In the genomic region with DNA sequence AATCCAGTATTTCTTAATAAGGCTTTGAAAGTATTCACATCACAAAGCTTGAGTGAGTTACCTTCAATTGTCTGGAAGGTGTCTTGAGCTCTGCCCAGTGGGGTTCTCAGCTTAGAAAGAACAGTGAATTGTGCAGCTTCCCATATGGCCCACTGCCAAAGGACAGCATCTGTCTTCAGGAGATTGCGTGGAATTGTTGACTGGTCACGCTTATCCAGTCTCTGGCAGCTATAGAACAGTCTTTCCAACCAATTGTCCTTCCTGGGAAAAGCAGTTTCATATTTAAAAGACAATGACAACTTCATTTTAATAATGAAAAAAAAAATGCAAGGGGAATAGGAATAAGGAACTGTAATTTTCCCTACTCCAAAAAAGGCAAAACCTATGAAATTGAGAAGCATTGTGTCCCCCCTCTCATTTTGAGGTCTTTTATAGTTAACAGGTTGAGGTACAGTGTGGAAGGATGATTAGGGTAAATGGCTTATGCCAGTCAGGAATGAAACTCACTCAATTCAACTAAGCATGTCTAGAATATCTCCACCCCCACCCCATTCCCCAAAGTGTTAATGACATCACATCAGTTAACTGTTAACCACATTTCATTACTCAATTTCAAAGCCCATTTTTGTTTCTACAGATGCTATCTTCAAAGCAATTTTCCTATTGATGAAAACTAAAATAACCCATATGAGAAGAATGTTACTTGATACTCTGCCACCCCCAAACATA, we compare ENCODE assay signal across 7 cellular contexts. TPM values are rescaled to one million over a fixed set of nuclear protein-coding genes. Genes with fewer than 3 reads are reported as not detected.
DNase-seq lines count a peak whose midpoint lies in the region; ATAC-seq, FAIRE-seq and TF ChIP-seq lines count a peak whose summit lies in the region.
"Not testable (repeated sequence)": the region's sequence is repeated elsewhere in the genome, so short reads cannot be mapped to it uniquely, and the experiment has no call there.

No MANE protein-coding gene starts in this region.

- H3K9me2 ChIP-seq in GM23248 (ENCODE audit: insufficient read depth), result not testable (repeated sequence)

- not testable (repeated sequence) for TF ChIP-seq POLR2A in K562 (conservative IDR thresholded peaks at IDR 0.05); erythroblast (IDR thresholded peaks at IDR 0.05; ENCODE audit: low read length)

- H3K36me3 Mint-ChIP-seq in activated T-helper 17 cell treated with anti-CD3 and anti-CD28 coated beads, Interleukin-2, amount 50 U/mL, for 72 hours (ENCODE audit: low read depth), result peaks cover 96% of the 10 kb centered on the region
- peaks cover 0 to 28% (median 15%) of the 10 kb centered on the region in 3 donors for H3K36me3 Mint-ChIP-seq in immature natural killer cell

- POLR2A ChIA-PET in K562 (lab: Yijun Ruan, JAX), result interaction anchor here (0.8 kb wide), 1 partner anchor 23 kb away, joined by 3 read pairs; no protein-coding TSS in a partner anchor

- not testable (repeated sequence) for H3K27me3 Mint-ChIP-seq in activated T-helper 17 cell treated with anti-CD3 and anti-CD28 coated beads, Interleukin-2, amount 50 U/mL, for 72 hours; immature natural killer cell (ENCODE audit: low read depth in 3 of 3)

- not testable (repeated sequence) for H3K4me2 ChIP-seq in GM23248 (ENCODE audit: unreplicated experiment); K562 (ENCODE audit: insufficient read depth, low read length)

- H3K9ac ChIP-seq in GM23248, result not testable (repeated sequence)
- 0 out of 4 replicates have a peak overlapping the region, but pooled peaks of 1 of the 2 experiments have one; percentile 16 for H3K9ac ChIP-seq in K562 (ENCODE audit: insufficient read depth in 1 of 2, low read depth in 2 of 2, low read length in 2 of 2)

- not testable (repeated sequence) for H3K9me3 ChIP-seq in GM23248 (ENCODE audit: low read depth); K562 (replicated peaks; ENCODE audit: control insufficient read depth, insufficient read depth, low read depth, low read length)

- ATAC-seq in activated T-helper 17 cell treated with anti-CD3 and anti-CD28 coated beads, Interleukin-2, amount 50 U/mL, for 72 hours (replicated peaks); K562: not testable (repeated sequence)

- H3K9me3 Mint-ChIP-seq in activated T-helper 17 cell treated with anti-CD3 and anti-CD28 coated beads, Interleukin-2, amount 50 U/mL, for 72 hours; immature natural killer cell: not testable (repeated sequence)

- not testable (repeated sequence) for TF ChIP-seq CTCF in K562 (IDR thresholded peaks at IDR 0.05 in 2 of 3, conservative IDR thresholded peaks at IDR 0.05 in 1 of 3; ENCODE audit: insufficient read depth in 2 of 3, low read depth in 1 of 3, low read length in 3 of 3)

- not testable (repeated sequence) for H4K20me1 ChIP-seq in GM23248 (ENCODE audit: insufficient read depth); K562 (replicated peaks; ENCODE audit: control insufficient read depth, insufficient read depth, low read length)

- FAIRE-seq in K562 (lab: Jason Lieb, UNC), result peak; percentile 35

- H3F3A ChIP-seq in GM23248 (ENCODE audit: insufficient read depth), result peaks cover 39% of the 10 kb centered on the region

- in situ Hi-C loops in GM23248 (cut with MboI); K562 (cut with MboI): not testable (repeated sequence)

- H3K27me3 ChIP-seq in GM23248 (replicated peaks; ENCODE audit: insufficient read depth); K562 (ENCODE audit: control insufficient read depth in 2 of 2, insufficient read depth in 2 of 2, low read length in 2 of 2): not testable (repeated sequence)

- H3K4me3 ChIP-seq in GM23248, K562: not testable (repeated sequence)

- peaks cover 23% of the 10 kb centered on the region for H3K4me1 ChIP-seq in GM23248 (ENCODE audit: insufficient read depth)
- not testable (repeated sequence) for H3K4me1 ChIP-seq in K562 (replicated peaks in 1 of 2; ENCODE audit: control insufficient read depth in 2 of 2, insufficient read depth in 2 of 2, low read length in 2 of 2)

- peak; percentile 11 for DNase-seq in GM23248
- peak; percentile 2 for DNase-seq in NK-92 treated with Interleukin-12 subunit alpha and Interleukin-12 subunit beta, amount 100 ng/mL, for 24 hours (lab: John Stamatoyannopoulos, UW)
- peak in 1 of 4 experiments; percentile 50 for DNase-seq in K562 (ENCODE audit: extremely low read depth in 1 of 4, low spot score in 3 of 4)
- peak; percentile 76 to 79 for DNase-seq in erythroblast (lab: John Stamatoyannopoulos, UW)
- peak in 2 of 3 donors; percentile 8 to 25 for DNase-seq in immature natural killer cell
- DNase-seq in pulmonary artery endothelial cell (ENCODE audit: low read depth, low spot score), result peak; percentile 65

- not testable (repeated sequence) for H3K9me1 ChIP-seq in K562 (ENCODE audit: control insufficient read depth, insufficient read depth, low read length)

- peak overlapping the region; percentile 12 for H3K27ac Mint-ChIP-seq in activated T-helper 17 cell treated with anti-CD3 and anti-CD28 coated beads, Interleukin-2, amount 50 U/mL, for 72 hours
- peak overlapping the region; percentile 69 to 90 (median 82) for H3K27ac Mint-ChIP-seq in immature natural killer cell

- not testable (repeated sequence) for H2AFZ ChIP-seq in GM23248; K562 (ENCODE audit: low read depth, low read length)

- CTCF ChIA-PET in K562 (lab: Yijun Ruan, JAX; ENCODE audit: low intra/inter-chr PET ratio), result not testable (repeated sequence)

- H3K27ac ChIP-seq in GM23248, result not testable (repeated sequence)
- H3K27ac ChIP-seq in K562 (ENCODE audit: extremely low read depth, low read depth, low read length), result peak overlapping the region; percentile 36; the same call in 1 of the 3 replicates

- TSS peak; percentile 16 for BruUV-seq in K562 (replicated peaks; lab: Mats Ljungman, UMichigan)

- H3K4me1 Mint-ChIP-seq in activated T-helper 17 cell treated with anti-CD3 and anti-CD28 coated beads, Interleukin-2, amount 50 U/mL, for 72 hours, result not testable (repeated sequence)
- H3K4me1 Mint-ChIP-seq in immature natural killer cell, result peaks cover 10 to 11% of the 10 kb centered on the region in 2 donors

- TF ChIP-seq RAD21 in K562 (CRISPR knock-in tag; conservative IDR thresholded peaks at IDR 0.05 in 1 of 2, IDR thresholded peaks at IDR 0.05 in 1 of 2), result not testable (repeated sequence)

- WGBS in GM23248 (ENCODE audit: low coverage in 1 of 2, low lambda C conversion rate in 2 of 2, missing lambda C conversion rate in 2 of 2), 2 experiments, result 70 to 74% methylated on average over 2 of the region's 2 CpGs
- 7% methylated on average over 2 of the region's 2 CpGs for WGBS in K562 (ENCODE audit: insufficient coverage, low coverage, missing lambda C conversion rate)

- not testable (repeated sequence) for H3K4me3 Mint-ChIP-seq in activated T-helper 17 cell treated with anti-CD3 and anti-CD28 coated beads, Interleukin-2, amount 50 U/mL, for 72 hours
- H3K4me3 Mint-ChIP-seq in immature natural killer cell, result peak overlapping the region in 1 of 5 donors; percentile 43

- intact Hi-C loops in K562 (cut with micrococcal nuclease), result not testable (repeated sequence)

- H3K36me3 ChIP-seq in GM23248 (ENCODE audit: low read depth), result peaks cover 27% of the 10 kb centered on the region
- peaks cover 53% of the 10 kb centered on the region; the same call in 2 of the 3 replicates for H3K36me3 ChIP-seq in K562 (ENCODE audit: control insufficient read depth, insufficient read depth, low read length)

- not testable (repeated sequence) for TF ChIP-seq EP300 in K562 (IDR thresholded peaks at IDR 0.05; ENCODE audit: low read length)

- H3K79me2 ChIP-seq in GM23248 (ENCODE audit: insufficient read depth); K562 (ENCODE audit: control insufficient read depth, insufficient read depth, low read length): not testable (repeated sequence)

TF ChIP-seq in K562, 482 proteins besides CTCF, POLR2A, EP300 and RAD21 (continues in another document):
- peak; percentile 54 for TF ChIP-seq ARID1B (IDR thresholded peaks at IDR 0.05)
- TF ChIP-seq HMBOX1 (IDR thresholded peaks at IDR 0.05), result peak; percentile 33; the same call in 1 of the 2 replicates

RNA-seq across cellular contexts. Expression of gene SMG1, which starts 57.0 kb away (rescaled TPM):
- total RNA-seq in GM23248 (2014; rRNA removed; shearing (Covaris generic)), result 29.1 and 37.1 TPM in 2 replicates
- 8.4 and 9.3 TPM in 2 replicates for polyA plus RNA-seq in GM23248 (2016; fragmentation: Nextera tagmentation; extraction: Ambion mirVana)
- 100 to 1,000 TPM; 166 to 216 TPM for total RNA-seq in activated T-helper 17 cell treated with anti-CD3 and anti-CD28 coated beads, Interleukin-2, amount 50 U/mL, for 72 hours
- 356 and 852 TPM in 2 replicates for total RNA-seq in K562 (2011; cell fraction: chromatin; rRNA removed; ENCODE audit: low replicate concordance)
- total RNA-seq in K562 (2011; cell fraction: nucleolus; rRNA removed), result 116 and 155 TPM in 2 replicates
- total RNA-seq in K562 (2011; cell fraction: nucleoplasm; rRNA removed), result 296 and 413 TPM in 2 replicates
- 23.2 and 23.5 TPM in 2 replicates for total RNA-seq in K562 (2014; rRNA removed)
- 37.6 and 43.3 TPM in 2 replicates for total RNA-seq in K562 (2014; rRNA removed; fragmentation: Illumina TruSeq; extraction: Trizol)
- 35.2 and 35.4 TPM in 2 replicates for total RNA-seq in K562 (2015; rRNA removed; fragmentation: Illumina TruSeq; extraction: Trizol)
- total RNA-seq in K562 (2021), result 54.8 and 59.4 TPM in 2 replicates
- polyA plus RNA-seq in K562 (2011; rRNA removed), result 30.9 and 41.1 TPM in 2 replicates
- 13.9 and 19.5 TPM in 2 replicates for polyA plus RNA-seq in K562 (2011; cell fraction: cytosol; rRNA removed)
- 58.5 and 66.6 TPM in 2 replicates for polyA plus RNA-seq in K562 (2011; cell fraction: nucleus; rRNA removed)
- 19.1 and 22.5 TPM in 2 replicates for polyA plus RNA-seq in K562 (2012)
- 28.3 and 32.0 TPM in 2 replicates for polyA plus RNA-seq in K562 (2014; fragmentation: Illumina TruSeq; extraction: Trizol)
- polyA plus RNA-seq in K562 (2014; fragmentation: Nextera tagmentation; extraction: Ambion mirVana), result 1 to 10 TPM; 3.4 to 3.7 TPM
- 24.1 and 24.4 TPM in 2 replicates for polyA plus RNA-seq in K562 (2014; rRNA removed)
- polyA minus RNA-seq in K562 (2011; rRNA and poly(A)+ RNA removed), result 250 and 261 TPM in 2 replicates
- 38.0 and 68.0 TPM in 2 replicates for polyA minus RNA-seq in K562 (2011; cell fraction: cytosol; rRNA and poly(A)+ RNA removed)
- 126 and 193 TPM in 2 replicates for polyA minus RNA-seq in K562 (2011; cell fraction: nucleus; rRNA and poly(A)+ RNA removed)
- polyA plus RNA-seq in immature natural killer cell, result 10 to 100 TPM in 1 of 3 donors, 1 to 10 TPM in 2; 5.2 to 28.1 (median 7.9) TPM
- total RNA-seq in pulmonary artery endothelial cell, result 57.3 and 78.3 TPM in 2 replicates
